Comparison of ENCODE assay signal across 21 cellular contexts in the genomic region with DNA sequence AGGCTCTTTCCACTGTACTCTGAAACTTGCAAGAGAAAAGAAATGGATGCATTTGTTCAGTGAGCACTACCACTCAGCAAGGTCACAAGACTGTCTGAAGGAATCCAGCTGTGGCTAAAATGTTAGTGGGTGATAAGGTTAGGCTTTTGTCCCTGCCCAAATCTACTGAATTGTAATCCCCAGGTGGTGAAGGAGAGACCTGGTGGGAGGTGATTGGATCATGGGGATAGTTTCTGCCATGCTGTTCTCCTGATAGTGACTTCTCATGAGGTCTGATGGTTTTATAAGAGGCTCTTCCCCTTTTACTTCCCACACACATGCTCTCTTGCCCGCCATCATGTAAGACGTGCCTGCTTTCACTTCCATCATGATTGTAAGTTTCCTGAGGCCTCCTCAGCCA.
"Had no signal": no experiment of that assay in that cellular context is flagged by ENCODE, and none has a peak within 500 bp of the region (broad histone marks: within the 10 kb centered on the region; RNA-seq: fewer than 3 reads in every experiment).

No MANE protein-coding gene starts in this region.

- H3K9me3 ChIP-seq: MG63, Peyer's patch, SJCRH30 had no signal

- H3K27me3 ChIP-seq: MG63, Peyer's patch, SJCRH30 had no signal

- H3K4me1 ChIP-seq: Peyer's patch had no signal

- ATAC-seq: Right ventricle myocardium inferior had no signal

- H2AFZ ChIP-seq: PC-9 had no signal

- H3K4me2 ChIP-seq: PC-9 had no signal

- H3K4me3 ChIP-seq: MG63, PC-9, Peyer's patch, SJCRH30, SK-N-MC had no signal

- H3K36me3 ChIP-seq: MG63, Peyer's patch, SJCRH30 had no signal

- DNase-seq: Karpas-422, KG1, MG63, NCI-H1092 treated with DMSO at 0.1 percent for 48 hours, NCI-H1417, NCI-H1436 treated with DMSO at 0.1 percent for 48 hours, NCI-H1694, NCI-H187 treated with DMSO at 0.1 percent for 48 hours, NCI-H2029 treated with DMSO at 0.1 percent for 48 hours, NCI-H2107, NCI-H2227 treated with DMSO at 0.1 percent for 48 hours, NCI-H524 treated with DMSO at 0.1 percent for 48 hours, NCI-H69, NCI-H774, PC-9, Peyer's patch, SHP77 treated with DMSO at 0.1 percent for 48 hours, SJCRH30 had no signal

- H3K27ac ChIP-seq: HL-60, PC-9, Peyer's patch, SJCRH30, SK-N-MC had no signal
